ENCODE assay signal across 2 cellular contexts in genomic region chr11:65594991-65595920, GRCh38.
TF ChIP-seq lines count a peak whose summit lies in the region.

Gene KCNK7, minus strand, starts transcription at chr11:65595800. Its CDS starts 28 bp downstream, at chr11:65595772.

TF ChIP-seq in HEK293, 187 proteins besides CTCF, POLR2A, EP300 and RAD21:
- TF ChIP-seq EGR2 (tag by site-specific recombination; IDR thresholded peaks at IDR 0.05; ENCODE audit: low read depth) (peak; percentile 49; the same call in 1 of the 2 replicates), KLF1 (tag by site-specific recombination; IDR thresholded peaks at IDR 0.05) (peak; percentile 83), OSR2 (tag by site-specific recombination; IDR thresholded peaks at IDR 0.05) (no peak), ZBTB8A (tag by site-specific recombination; IDR thresholded peaks at IDR 0.05) (peak; percentile 23; the same call in 1 of the 2 replicates), ZNF449 (tag by site-specific recombination; IDR thresholded peaks at IDR 0.05) (no peak), ZIC2 (tag by site-specific recombination; IDR thresholded peaks at IDR 0.05) (peak; percentile 63), ZNF311 (tag by site-specific recombination; IDR thresholded peaks at IDR 0.05; ENCODE audit: borderline replicate concordance) (no peak), GLIS2 (tag by site-specific recombination; IDR thresholded peaks at IDR 0.05) (peak; percentile 70), ZNF398 (tag by site-specific recombination; IDR thresholded peaks at IDR 0.05) (peak; percentile 52; the same call in 1 of the 2 replicates), GLIS1 (tag by site-specific recombination; IDR thresholded peaks at IDR 0.05) (peak; percentile 76), ZNF660 (tag by site-specific recombination; IDR thresholded peaks at IDR 0.05) (no peak), PRDM6 (tag by site-specific recombination; IDR thresholded peaks at IDR 0.05) (no peak), ZFHX2 (tag by site-specific recombination; conservative IDR thresholded peaks at IDR 0.05) (peak; percentile 62)

TF ChIP-seq in K562, 482 proteins besides CTCF, POLR2A, EP300 and RAD21 (continues in another document):
- TF ChIP-seq FOXO4 (CRISPR knock-in tag; IDR thresholded peaks at IDR 0.05), result no peak
- no peak for TF ChIP-seq HDAC3 (IDR thresholded peaks at IDR 0.05; ENCODE audit: borderline replicate concordance, partially characterized antibody)
- TF ChIP-seq ZNF274 (IDR thresholded peaks at IDR 0.05; ENCODE audit: borderline replicate concordance, low read depth, low read length), result no peak
- no peak for TF ChIP-seq BRF2 (IDR thresholded peaks at IDR 0.05; ENCODE audit: borderline replicate concordance, insufficient read depth, insufficient read length)
- TF ChIP-seq GTF2E2 (tag; IDR thresholded peaks at IDR 0.05), result no peak
- TF ChIP-seq FOSL1 (tag; conservative IDR thresholded peaks at IDR 0.05), result no peak
- no peak for TF ChIP-seq POLR3A (IDR thresholded peaks at IDR 0.05; ENCODE audit: borderline replicate concordance, extremely low read depth, insufficient read depth, insufficient read length)
- TF ChIP-seq MLLT1 (IDR thresholded peaks at IDR 0.05), result no peak
- TF ChIP-seq ATF4 (CRISPR knock-in tag; IDR thresholded peaks at IDR 0.05), result no peak
- TF ChIP-seq HBP1 (CRISPR knock-in tag; IDR thresholded peaks at IDR 0.05), result no peak
- no peak for TF ChIP-seq BCL6 (CRISPR knock-in tag; IDR thresholded peaks at IDR 0.05)
- TF ChIP-seq RNF219 (CRISPR knock-in tag; IDR thresholded peaks at IDR 0.05), result no peak
- no peak for TF ChIP-seq MEF2A (IDR thresholded peaks at IDR 0.05; ENCODE audit: control insufficient read depth, low read depth, low read length)
- TF ChIP-seq SUPT5H (IDR thresholded peaks at IDR 0.05), result no peak
- TF ChIP-seq EGR1 (conservative IDR thresholded peaks at IDR 0.05), result peak; percentile 31; the same call in 1 of the 2 replicates
- TF ChIP-seq ZNF232 (CRISPR knock-in tag; IDR thresholded peaks at IDR 0.05), result no peak
- peak; percentile 74 for TF ChIP-seq NFIC (IDR thresholded peaks at IDR 0.05)
- TF ChIP-seq RBM34 (IDR thresholded peaks at IDR 0.05; ENCODE audit: borderline replicate concordance, insufficient read depth, low read length), result no peak
- no peak for TF ChIP-seq SOX6 (IDR thresholded peaks at IDR 0.05)
- TF ChIP-seq RBM17 (IDR thresholded peaks at IDR 0.05; ENCODE audit: borderline replicate concordance, low read depth, low read length), result no peak
- no peak for TF ChIP-seq KLF13 (tag; IDR thresholded peaks at IDR 0.05; ENCODE audit: borderline replicate concordance, low read depth)
- peak; percentile 76 for TF ChIP-seq POLR2G (IDR thresholded peaks at IDR 0.05; ENCODE audit: low read depth, low read length)
- TF ChIP-seq LCOR (CRISPR knock-in tag; IDR thresholded peaks at IDR 0.05), result no peak
- no peak for TF ChIP-seq ZMIZ1 (IDR thresholded peaks at IDR 0.05; ENCODE audit: low read depth in 2 of 2, low read length in 2 of 2)
- TF ChIP-seq CEBPG (CRISPR knock-in tag; IDR thresholded peaks at IDR 0.05), result no peak
- TF ChIP-seq CEBPG (tag; conservative IDR thresholded peaks at IDR 0.05 in 1 of 2, IDR thresholded peaks at IDR 0.05 in 1 of 2), result no peak
- TF ChIP-seq KLF1 (tag; IDR thresholded peaks at IDR 0.05), result no peak
- TF ChIP-seq TSHZ1 (CRISPR knock-in tag; IDR thresholded peaks at IDR 0.05), result no peak
- TF ChIP-seq HMG20B (CRISPR knock-in tag; IDR thresholded peaks at IDR 0.05), result no peak
- no peak for TF ChIP-seq MXI1 (IDR thresholded peaks at IDR 0.05; ENCODE audit: low read depth, low read length)
- TF ChIP-seq CCNT2 (IDR thresholded peaks at IDR 0.05; ENCODE audit: borderline replicate concordance, extremely low read depth, insufficient read length, low read depth, low read length), result no peak
- TF ChIP-seq ARHGAP35 (IDR thresholded peaks at IDR 0.05; ENCODE audit: partially characterized antibody), result no peak
- no peak for TF ChIP-seq CREM (IDR thresholded peaks at IDR 0.05; ENCODE audit: low read depth)
- TF ChIP-seq FOXA1 (IDR thresholded peaks at IDR 0.05; ENCODE audit: borderline replicate concordance), result no peak
- TF ChIP-seq CBX1 (IDR thresholded peaks at IDR 0.05; ENCODE audit: low read depth), result no peak
- TF ChIP-seq RBM22 (IDR thresholded peaks at IDR 0.05; ENCODE audit: low read depth, low read length, poor library complexity, severe bottlenecking), result peak; percentile 40
- TF ChIP-seq ZNF449 (CRISPR knock-in tag; IDR thresholded peaks at IDR 0.05), result no peak
- 0 out of 2 replicates have a peak, but pooled peaks have one; percentile 44 for TF ChIP-seq MED1 (CRISPR knock-in tag; IDR thresholded peaks at IDR 0.05; ENCODE audit: borderline replicate concordance)
- TF ChIP-seq RBFOX2 (IDR thresholded peaks at IDR 0.05; ENCODE audit: low read depth, low read length), result peak; percentile 36; the same call in 1 of the 2 replicates
- no peak for TF ChIP-seq NCOA2 (IDR thresholded peaks at IDR 0.05; ENCODE audit: partially characterized antibody in 2 of 2)
- TF ChIP-seq HES1 (IDR thresholded peaks at IDR 0.05; ENCODE audit: low read depth), result no peak
